1 cellular context compared by ENCODE assay signal in the genomic region with DNA sequence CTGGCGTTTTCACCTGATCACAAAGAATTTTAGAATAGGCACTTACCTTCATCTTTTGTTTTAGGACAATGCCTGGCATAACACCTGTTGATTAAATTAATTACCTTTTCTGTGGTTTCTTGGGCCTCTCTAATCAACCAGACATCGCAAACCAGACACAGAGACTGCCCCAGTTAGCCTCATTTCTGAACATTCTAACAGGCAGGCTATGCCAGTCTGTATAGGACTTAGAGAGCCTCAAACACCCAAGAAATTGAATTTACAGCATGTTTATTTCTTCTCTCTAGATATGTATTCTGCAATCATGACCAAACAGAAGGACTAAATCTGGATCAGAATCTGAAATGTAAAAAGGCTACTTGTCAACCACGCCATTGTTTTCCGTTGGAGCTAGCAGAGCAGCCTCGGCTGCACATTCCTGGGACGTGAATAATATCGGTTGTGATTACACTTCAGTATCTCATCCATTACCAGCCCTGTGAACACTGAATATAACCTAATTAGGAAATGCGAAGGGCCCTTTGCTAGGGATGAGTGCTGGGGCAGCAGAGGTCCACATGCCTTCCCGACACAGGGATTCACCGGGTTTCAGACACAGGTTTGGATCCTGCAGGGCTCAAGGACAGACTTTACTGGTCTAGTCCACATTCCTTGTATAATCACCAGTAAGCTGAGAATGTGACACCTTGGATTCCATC.
TF ChIP-seq lines count a peak whose summit lies in the region.

No MANE protein-coding gene starts in this region.

TF ChIP-seq in IMR-90, 13 proteins besides CTCF, POLR2A, EP300 and RAD21 (continued from another document):
- TF ChIP-seq NFE2L2 (IDR thresholded peaks at IDR 0.05; ENCODE audit: low read depth, low read length) (no peak), BHLHE40 (IDR thresholded peaks at IDR 0.05; ENCODE audit: low read depth, low read length) (no peak), ELK1 (IDR thresholded peaks at IDR 0.05; ENCODE audit: borderline replicate concordance, low read depth, low read length) (no peak), MAFK (IDR thresholded peaks at IDR 0.05; ENCODE audit: low read depth, low read length) (peak; percentile 30; the same call in 1 of the 2 replicates), CEBPB (IDR thresholded peaks at IDR 0.05; ENCODE audit: low read depth, low read length) (0 out of 2 replicates have a peak, but pooled peaks have one; percentile 11)
